In the genomic region with DNA sequence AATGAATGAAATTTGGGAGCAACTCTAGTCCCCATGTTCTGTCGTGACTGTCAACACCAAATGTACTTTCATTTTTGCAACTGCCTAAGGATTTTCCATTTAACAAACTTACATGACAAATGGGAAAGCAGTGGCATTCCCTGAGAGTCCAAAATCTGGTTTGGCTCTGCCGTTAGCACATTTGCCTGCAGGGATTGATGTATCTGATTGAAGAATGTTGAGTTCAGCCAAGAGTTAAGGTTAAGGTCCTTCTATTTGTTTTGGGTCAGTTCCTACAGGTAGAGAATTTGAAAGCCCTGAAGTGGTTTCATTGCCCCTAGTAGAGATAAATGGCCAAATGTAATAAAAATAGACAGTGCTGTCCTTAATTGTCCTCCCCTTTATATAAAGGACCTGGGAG, we compare ENCODE assay signal across 2 cellular contexts.
TF ChIP-seq lines count a peak whose summit lies in the region.

No MANE protein-coding gene starts in this region.

TF ChIP-seq in A549, 52 proteins besides CTCF, POLR2A, EP300 and RAD21:
- TF ChIP-seq CEBPB (IDR thresholded peaks at IDR 0.05) (no peak), NR3C1 (IDR thresholded peaks at IDR 0.05) (no peak), BHLHE40 (IDR thresholded peaks at IDR 0.05; ENCODE audit: low read depth, low read length) (no peak)

TF ChIP-seq in GM12878, 131 proteins besides CTCF, POLR2A, EP300 and RAD21:
- TF ChIP-seq, protein P1, sequence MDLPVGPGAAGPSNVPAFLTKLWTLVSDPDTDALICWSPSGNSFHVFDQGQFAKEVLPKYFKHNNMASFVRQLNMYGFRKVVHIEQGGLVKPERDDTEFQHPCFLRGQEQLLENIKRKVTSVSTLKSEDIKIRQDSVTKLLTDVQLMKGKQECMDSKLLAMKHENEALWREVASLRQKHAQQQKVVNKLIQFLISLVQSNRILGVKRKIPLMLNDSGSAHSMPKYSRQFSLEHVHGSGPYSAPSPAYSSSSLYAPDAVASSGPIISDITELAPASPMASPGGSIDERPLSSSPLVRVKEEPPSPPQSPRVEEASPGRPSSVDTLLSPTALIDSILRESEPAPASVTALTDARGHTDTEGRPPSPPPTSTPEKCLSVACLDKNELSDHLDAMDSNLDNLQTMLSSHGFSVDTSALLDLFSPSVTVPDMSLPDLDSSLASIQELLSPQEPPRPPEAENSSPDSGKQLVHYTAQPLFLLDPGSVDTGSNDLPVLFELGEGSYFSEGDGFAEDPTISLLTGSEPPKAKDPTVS (IDR thresholded peaks at IDR 0.05; ENCODE audit: low read depth, low read length): no peak
TF ChIP-seq in GM12878: peak in this region for 0.
